Comparison of ENCODE assay signal across 7 cellular contexts in the genomic region with DNA sequence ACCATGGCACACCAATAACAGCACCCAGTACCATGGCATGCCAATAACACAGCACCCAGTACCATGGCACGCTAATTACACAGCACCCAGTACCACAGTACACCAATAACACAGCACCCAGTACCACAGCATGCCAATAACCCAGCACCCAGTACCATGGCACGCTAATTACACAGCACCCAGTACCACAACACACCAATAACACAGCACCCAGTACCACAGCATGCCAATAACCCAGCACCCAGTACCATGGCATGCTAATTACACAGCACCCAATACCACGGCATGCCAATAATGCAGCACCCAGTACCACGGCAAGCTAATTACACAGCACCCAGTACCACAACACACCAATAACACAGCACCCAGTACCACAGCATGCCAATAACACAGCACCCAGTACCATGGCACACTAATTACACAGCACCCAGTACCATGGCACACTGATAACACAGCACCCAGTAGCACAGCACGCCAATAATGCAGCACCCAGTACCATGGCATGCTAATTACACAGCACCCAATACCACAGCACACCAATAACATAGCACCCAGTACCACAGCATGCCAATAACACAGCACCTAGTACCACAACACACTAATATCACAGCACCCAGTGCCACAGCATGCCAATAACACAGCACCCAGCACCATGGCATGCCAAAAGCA. TPM values are rescaled to one million over a fixed set of nuclear protein-coding genes. Genes with fewer than 3 reads are reported as not detected.
"Had no signal": no experiment of that assay in that cellular context is flagged by ENCODE, and none has a peak within 500 bp of the region (broad histone marks: within the 10 kb centered on the region; RNA-seq: fewer than 3 reads in every experiment).

No MANE protein-coding gene starts in this region.

RNA-seq across cellular contexts. Expression of a gene that starts 51.3 kb away (rescaled TPM):
- total RNA-seq: endothelial cell of umbilical vein, epithelial cell of proximal tubule, lower lobe of right lung, osteocyte, suprapubic skin, ureter had no signal

RNA-seq across cellular contexts. Expression of a gene that starts 53.9 kb away (rescaled TPM):
- total RNA-seq: foreskin keratinocyte, lower lobe of right lung, suprapubic skin, ureter had no signal
- polyA plus RNA-seq: foreskin keratinocyte had no signal
